ENCODE assay signal across 10 cellular contexts in genomic region chr7:22640269-22640668, GRCh38.
DNase-seq lines count a peak whose midpoint lies in the region; ATAC-seq lines count a peak whose summit lies in the region.
"Had no signal": no experiment of that assay in that cellular context is flagged by ENCODE, and none has a peak within 500 bp of the region (broad histone marks: within the 10 kb centered on the region; RNA-seq: fewer than 3 reads in every experiment).

No MANE protein-coding gene starts in this region.

- ATAC-seq in HG02588 (IDR thresholded peaks at IDR 0.05; ENCODE audit: unreplicated experiment) (peak; percentile 98), HG03521 (IDR thresholded peaks at IDR 0.05; ENCODE audit: unreplicated experiment) (peak; percentile 96)
- ATAC-seq: A549 had no signal

- DNase-seq in activated CD4-positive, alpha-beta T cell treated with anti-CD3 and anti-CD28 coated beads for 48 hours = peak; percentile 65
- no peak for DNase-seq in activated CD4-positive, alpha-beta T cell treated with anti-CD3 and anti-CD28 coated beads for 1 hour
- peak; percentile 30 to 45 (median 31) for DNase-seq in stimulated activated CD4-positive, alpha-beta T cell treated with anti-CD3 and anti-CD28 coated beads, TNF-alpha, amount 100 ng/mL, for 48 hours (ENCODE audit: low read depth in 3 of 3)
- DNase-seq in GDM1 (lab: John Stamatoyannopoulos, UW) = no peak
- no peak for DNase-seq in DMS79 treated with DMSO at 0.1 percent for 48 hours (lab: John Stamatoyannopoulos, UW)
- DNase-seq in HUDEP-2 (lab: John Stamatoyannopoulos, UW; ENCODE audit: unreplicated experiment in 76 of 76) = no peak
- DNase-seq: sigmoid colon had no signal

Comparison
In these comparisons a context has a peak if more than half of its experiments do, and no peak if none do; other contexts are left out.
1. DNase-seq: peak in activated CD4-positive, alpha-beta T cell treated with anti-CD3 and anti-CD28 coated beads for 48 hours (single experiment) and stimulated activated CD4-positive, alpha-beta T cell treated with anti-CD3 and anti-CD28 coated beads, TNF-alpha, amount 100 ng/mL, for 48 hours (3 of 3); none in activated CD4-positive, alpha-beta T cell treated with anti-CD3 and anti-CD28 coated beads for 1 hour (single experiment), GDM1 (single experiment), DMS79 treated with DMSO at 0.1 percent for 48 hours (single experiment) and HUDEP-2 (0 of 76).